Comparison of ENCODE assay signal across 6 cellular contexts in genomic region chrX:69258893-69259292, GRCh38.
"Had no signal": no experiment of that assay in that cellular context is flagged by ENCODE, and none has a peak within 500 bp of the region (broad histone marks: within the 10 kb centered on the region; RNA-seq: fewer than 3 reads in every experiment).

No MANE protein-coding gene starts in this region.

- DNase-seq: GM23248, GOT3, H7, IMR-90, KG1 had no signal

- ATAC-seq: K562 had no signal
